26 cellular contexts compared by ENCODE assay signal in genomic region chr1:218925777-218926176, GRCh38.
"Had no signal": no experiment of that assay in that cellular context is flagged by ENCODE, and none has a peak within 500 bp of the region (broad histone marks: within the 10 kb centered on the region; RNA-seq: fewer than 3 reads in every experiment).

No MANE protein-coding gene starts in this region.

- H3K36me3 Mint-ChIP-seq: activated CD4-positive, alpha-beta memory T cell treated with anti-CD3 and anti-CD28 coated beads for 36 hours; activated naive CD4-positive, alpha-beta T cell treated with anti-CD3 and anti-CD28 coated beads, Interleukin-2, amount 10 ng/mL, durations not matched to agents 7 days and 5 days; activated naive CD8-positive, alpha-beta T cell treated with anti-CD3 and anti-CD28 coated beads, Interleukin-2, amount 10 ng/mL, durations not matched to agents 7 days and 5 days had no signal

- H3K27me3 Mint-ChIP-seq: activated CD4-positive, alpha-beta memory T cell treated with anti-CD3 and anti-CD28 coated beads for 36 hours; activated CD4-positive, alpha-beta T cell treated with anti-CD3 and anti-CD28 coated beads, Interleukin-2, amount 10 ng/mL, durations not matched to agents 7 days and 5 days; activated naive CD4-positive, alpha-beta T cell treated with anti-CD3 and anti-CD28 coated beads, Interleukin-2, amount 10 ng/mL, durations not matched to agents 7 days and 5 days; activated naive CD8-positive, alpha-beta T cell treated with anti-CD3 and anti-CD28 coated beads, Interleukin-2, amount 10 ng/mL, durations not matched to agents 7 days and 5 days; activated T-helper 17 cell treated with anti-CD3 and anti-CD28 coated beads, Interleukin-2, amount 50 U/mL, for 72 hours had no signal

- H3K4me3 Mint-ChIP-seq: activated B cell treated with CpG ODN at 0.5 μM for 24 hours; activated CD4-positive, alpha-beta memory T cell treated with anti-CD3 and anti-CD28 coated beads for 36 hours; activated CD4-positive, alpha-beta T cell treated with anti-CD3 and anti-CD28 coated beads, Interleukin-2, amount 10 ng/mL, durations not matched to agents 7 days and 5 days; activated naive CD4-positive, alpha-beta T cell treated with anti-CD3 and anti-CD28 coated beads, Interleukin-2, amount 10 ng/mL, durations not matched to agents 7 days and 5 days; activated naive CD8-positive, alpha-beta T cell treated with anti-CD3 and anti-CD28 coated beads, Interleukin-2, amount 10 ng/mL, durations not matched to agents 7 days and 5 days; activated T-cell treated with anti-CD3 and anti-CD28 coated beads, Interleukin-2, amount 50 U/mL, for 4 hours; activated T-helper 17 cell treated with anti-CD3 and anti-CD28 coated beads, Interleukin-2, amount 50 U/mL, for 72 hours; T-helper 1 cell treated with Interleukin-12 subunit alpha and Interleukin-12 subunit beta and Interleukin-4 antibody, amounts not matched to agents 30 μg/mL and 1 μg/mL, for 36 hours had no signal

- H3K9me3 Mint-ChIP-seq: activated B cell treated with CpG ODN at 0.5 μM for 24 hours; activated CD4-positive, alpha-beta memory T cell treated with anti-CD3 and anti-CD28 coated beads for 36 hours; activated CD4-positive, alpha-beta T cell treated with anti-CD3 and anti-CD28 coated beads, Interleukin-2, amount 10 ng/mL, durations not matched to agents 7 days and 5 days; activated naive CD4-positive, alpha-beta T cell treated with anti-CD3 and anti-CD28 coated beads, Interleukin-2, amount 10 ng/mL, durations not matched to agents 7 days and 5 days; activated naive CD8-positive, alpha-beta T cell treated with anti-CD3 and anti-CD28 coated beads, Interleukin-2, amount 10 ng/mL, durations not matched to agents 7 days and 5 days; activated T-cell treated with anti-CD3 and anti-CD28 coated beads, Interleukin-2, amount 50 U/mL, for 4 hours; activated T-helper 17 cell treated with anti-CD3 and anti-CD28 coated beads, Interleukin-2, amount 50 U/mL, for 72 hours; T-helper 1 cell treated with Interleukin-12 subunit alpha and Interleukin-12 subunit beta and Interleukin-4 antibody, amounts not matched to agents 30 μg/mL and 1 μg/mL, for 36 hours had no signal

- ATAC-seq: activated T-cell treated with anti-CD3 and anti-CD28 coated beads, Interleukin-2, amount 50 U/mL, for 4 hours; activated T-helper 17 cell treated with anti-CD3 and anti-CD28 coated beads, Interleukin-2, amount 50 U/mL, for 72 hours; K562 had no signal

- H3K27ac Mint-ChIP-seq: activated B cell treated with CpG ODN at 0.5 μM for 24 hours; activated CD4-positive, alpha-beta memory T cell treated with anti-CD3 and anti-CD28 coated beads for 36 hours; activated CD4-positive, alpha-beta T cell treated with anti-CD3 and anti-CD28 coated beads, Interleukin-2, amount 10 ng/mL, durations not matched to agents 7 days and 5 days; activated naive CD4-positive, alpha-beta T cell treated with anti-CD3 and anti-CD28 coated beads, Interleukin-2, amount 10 ng/mL, durations not matched to agents 7 days and 5 days; activated naive CD8-positive, alpha-beta T cell treated with anti-CD3 and anti-CD28 coated beads, Interleukin-2, amount 10 ng/mL, durations not matched to agents 7 days and 5 days; activated T-helper 17 cell treated with anti-CD3 and anti-CD28 coated beads, Interleukin-2, amount 50 U/mL, for 72 hours; T-helper 1 cell treated with Interleukin-12 subunit alpha and Interleukin-12 subunit beta and Interleukin-4 antibody, amounts not matched to agents 30 μg/mL and 1 μg/mL, for 36 hours had no signal

- DNase-seq: activated B cell treated with CpG ODN at 0.5 μM for 24 hours; activated CD4-positive, alpha-beta memory T cell treated with anti-CD3 and anti-CD28 coated beads for 36 hours; activated CD4-positive, alpha-beta T cell treated with anti-CD3 and anti-CD28 coated beads for 1 hour; activated CD4-positive, alpha-beta T cell treated with anti-CD3 and anti-CD28 coated beads, Interleukin-2, amount 10 ng/mL, durations not matched to agents 7 days and 5 days; activated CD8-positive, alpha-beta memory T cell treated with anti-CD3 and anti-CD28 coated beads for 24 hours; activated gamma-delta T cell treated with Interleukin-2 at 50 U/mL for 16 hours; activated naive CD4-positive, alpha-beta T cell treated with anti-CD3 and anti-CD28 coated beads, Interleukin-2, amount 10 ng/mL, durations not matched to agents 7 days and 5 days; activated naive CD8-positive, alpha-beta T cell treated with anti-CD3 and anti-CD28 coated beads, Interleukin-2, amount 10 ng/mL, durations not matched to agents 7 days and 5 days; activated T-cell treated with anti-CD3 and anti-CD28 coated beads, Interleukin-2, amount 50 U/mL, for 4 hours; adrenal gland; anterior cingulate cortex; caudate nucleus; Karpas-422; MM.1S; NCI-H1105; NCI-H1436; NCI-H1694 treated with DMSO at 0.1 percent for 48 hours; NCI-H2029 treated with DMSO at 0.1 percent for 48 hours; NCI-H345; NCI-H510A; OCI-M1; Peyer's patch; SHP77 had no signal

- H3K4me1 Mint-ChIP-seq: activated B cell treated with CpG ODN at 0.5 μM for 24 hours; activated CD4-positive, alpha-beta T cell treated with anti-CD3 and anti-CD28 coated beads, Interleukin-2, amount 10 ng/mL, durations not matched to agents 7 days and 5 days; activated naive CD4-positive, alpha-beta T cell treated with anti-CD3 and anti-CD28 coated beads, Interleukin-2, amount 10 ng/mL, durations not matched to agents 7 days and 5 days; activated naive CD8-positive, alpha-beta T cell treated with anti-CD3 and anti-CD28 coated beads, Interleukin-2, amount 10 ng/mL, durations not matched to agents 7 days and 5 days; activated T-helper 17 cell treated with anti-CD3 and anti-CD28 coated beads, Interleukin-2, amount 50 U/mL, for 72 hours had no signal
